ENCODE assay signal across 8 cellular contexts in genomic region chr7:30074422-30075030, GRCh38. TPM values are rescaled to one million over a fixed set of nuclear protein-coding genes. Genes with fewer than 3 reads are reported as not detected.
DNase-seq lines count a peak whose midpoint lies in the region; ATAC-seq, FAIRE-seq and TF ChIP-seq lines count a peak whose summit lies in the region.

No MANE protein-coding gene starts in this region.

- H3K36me3 Mint-ChIP-seq in Calu3 (ENCODE audit: insufficient read depth, unreplicated experiment): no peaks in the 10 kb centered on the region
- peaks cover 4% of the 10 kb centered on the region for H3K36me3 Mint-ChIP-seq in activated CD4-positive, alpha-beta T cell treated with anti-CD3 and anti-CD28 coated beads, Interleukin-2, amount 10 ng/mL, durations not matched to agents 24 days and 14 days (ENCODE audit: low read depth)

- H3K4me1 ChIP-seq in PC-9 (replicated peaks; ENCODE audit: insufficient read depth) (no peaks in the 10 kb centered on the region), fibroblast of lung (ENCODE audit: control insufficient read depth, extremely low read depth, insufficient read depth, low read length) (no peaks in the 10 kb centered on the region), thoracic aorta (ENCODE audit: control insufficient read depth in 1 of 2, low read depth in 2 of 2) (peaks cover 0 to 1% of the 10 kb centered on the region in 2 donors)

- H3K9me2 ChIP-seq in PC-9 (ENCODE audit: insufficient read depth): no peaks in the 10 kb centered on the region

- intact Hi-C loops in Calu3 (cut with micrococcal nuclease; ENCODE audit: unreplicated experiment): no loop called here
- intact Hi-C loops in PC-9 (cut with micrococcal nuclease; ENCODE audit: unreplicated experiment): no loop called here
- intact Hi-C loops in activated CD4-positive, alpha-beta T cell treated with anti-CD3 and anti-CD28 coated beads, Interleukin-2, amount 10 ng/mL, durations not matched to agents 24 days and 14 days (cut with micrococcal nuclease): no loop called here

- POLR2A ChIA-PET in PC-9 (lab: Charles Lee; ENCODE audit: unreplicated experiment): interaction anchor here (0.5 kb wide), 1 partner anchor 1328 kb away, joined by 4 read pairs; no protein-coding TSS in a partner anchor

- H3K79me2 ChIP-seq in PC-9 (ENCODE audit: low read depth) (no peaks in the 10 kb centered on the region), fibroblast of lung (ENCODE audit: control insufficient read depth, insufficient read depth, low read length) (no peaks in the 10 kb centered on the region)

- H3F3A ChIP-seq in PC-9 (ENCODE audit: insufficient read depth, low read depth): 0 out of 2 replicates have a peak, but pooled peaks cover 5% of the 10 kb centered on the region

- H3K27me3 ChIP-seq in PC-9 (ENCODE audit: insufficient read depth, low read depth) (no peaks in the 10 kb centered on the region), fibroblast of lung (ENCODE audit: control insufficient read depth, insufficient read depth, low read length) (no peaks in the 10 kb centered on the region), thoracic aorta (replicated peaks; ENCODE audit: insufficient read depth) (no peaks in the 10 kb centered on the region)

- H3K9ac ChIP-seq in fibroblast of lung (ENCODE audit: insufficient read depth, low read length): no peak overlapping the region

- no peaks in the 10 kb centered on the region for H3K27me3 Mint-ChIP-seq in Calu3 (ENCODE audit: unreplicated experiment)
- H3K27me3 Mint-ChIP-seq in activated CD4-positive, alpha-beta T cell treated with anti-CD3 and anti-CD28 coated beads, Interleukin-2, amount 10 ng/mL, durations not matched to agents 24 days and 14 days: no peaks in the 10 kb centered on the region

- no peak overlapping the region for H3K4me2 ChIP-seq in PC-9
- H3K4me2 ChIP-seq in fibroblast of lung (ENCODE audit: extremely low read depth, insufficient read depth, low read length): no peak overlapping the region

- DNase-seq in Calu3: peak; percentile 23
- peak; percentile 24 for DNase-seq in HT1080 (ENCODE audit: low read depth)
- peak; percentile 7 to 65 for DNase-seq in PC-9
- DNase-seq in fibroblast of lung (ENCODE audit: low read depth in 2 of 2): peak; percentile 55 to 70
- no peak for DNase-seq in thoracic aorta (ENCODE audit: low spot score)
- DNase-seq in HTR-8/SVneo (ENCODE audit: insufficient read length, low spot score): no peak
- no peak for DNase-seq in activated CD4-positive, alpha-beta T cell treated with anti-CD3 and anti-CD28 coated beads, Interleukin-2, amount 10 ng/mL, durations not matched to agents 24 days and 14 days

- H3K36me3 ChIP-seq in PC-9 (ENCODE audit: low read depth): 0 out of 2 replicates have a peak, but pooled peaks cover 4% of the 10 kb centered on the region
- H3K36me3 ChIP-seq in fibroblast of lung (ENCODE audit: control insufficient read depth, insufficient read depth, low read length): peaks cover 1% of the 10 kb centered on the region
- H3K36me3 ChIP-seq in thoracic aorta: peaks cover 7% of the 10 kb centered on the region

- no peaks in the 10 kb centered on the region for H3K4me1 Mint-ChIP-seq in Calu3 (ENCODE audit: low read depth, unreplicated experiment)
- H3K4me1 Mint-ChIP-seq in activated CD4-positive, alpha-beta T cell treated with anti-CD3 and anti-CD28 coated beads, Interleukin-2, amount 10 ng/mL, durations not matched to agents 24 days and 14 days: no peaks in the 10 kb centered on the region

- ATAC-seq in thoracic aorta (ENCODE audit: insufficient number of reproducible peaks, low FRiP score, low read depth) (no peak), HG03025 (IDR thresholded peaks at IDR 0.05; ENCODE audit: low FRiP score, unreplicated experiment) (no peak)

- H3K27ac ChIP-seq in PC-9 (no peak overlapping the region), fibroblast of lung (ENCODE audit: insufficient read depth, low read length) (no peak overlapping the region), thoracic aorta (no peak overlapping the region)

- no peak for FAIRE-seq in HTR-8/SVneo (lab: Jason Lieb, UNC)

- H3K4me3 ChIP-seq in PC-9 (no peak overlapping the region), fibroblast of lung (replicated peaks in 1 of 4; ENCODE audit: control extremely low read depth in 1 of 4, insufficient read depth in 1 of 4, low read depth in 3 of 4, low read length in 4 of 4) (no peak overlapping the region), thoracic aorta (no peak overlapping the region)

- H2AFZ ChIP-seq in PC-9 (no peak overlapping the region), fibroblast of lung (ENCODE audit: low read length) (no peak overlapping the region)

- peak; percentile 54 for TF ChIP-seq CTCF in Calu3 (IDR thresholded peaks at IDR 0.05; ENCODE audit: unreplicated experiment)
- peak; percentile 82 for TF ChIP-seq CTCF in PC-9 (conservative IDR thresholded peaks at IDR 0.05)
- peak; percentile 38 to 53 for TF ChIP-seq CTCF in fibroblast of lung (conservative IDR thresholded peaks at IDR 0.05 in 1 of 2, IDR thresholded peaks at IDR 0.05 in 1 of 2; ENCODE audit: low read depth in 1 of 2, low read length in 2 of 2)
- TF ChIP-seq CTCF in thoracic aorta (IDR thresholded peaks at IDR 0.05): peak; percentile 27

- CTCF ChIA-PET in Calu3 (lab: Charles Lee): interaction anchor here (0.5 to 1.4 kb wide), 15 partner anchors 8 to 1153 kb away, joined by 3 to 10 read pairs (median 4); no protein-coding TSS in a partner anchor
- CTCF ChIA-PET in PC-9 (lab: Charles Lee): interaction anchor here (0.5 to 0.9 kb wide), 5 partner anchors 58 to 202 kb away, joined by 3 to 5 read pairs (median 4); no protein-coding TSS in a partner anchor

- H3K9me3 ChIP-seq in PC-9 (ENCODE audit: insufficient read depth, low read depth): no peaks in the 10 kb centered on the region
- H3K9me3 ChIP-seq in fibroblast of lung (ENCODE audit: control insufficient read depth, insufficient read depth, low read depth, low read length): no peaks in the 10 kb centered on the region
- H3K9me3 ChIP-seq in thoracic aorta: no peaks in the 10 kb centered on the region

- H3K4me3 Mint-ChIP-seq in Calu3 (ENCODE audit: low read depth, unreplicated experiment): no peak overlapping the region
- H3K4me3 Mint-ChIP-seq in activated CD4-positive, alpha-beta T cell treated with anti-CD3 and anti-CD28 coated beads, Interleukin-2, amount 10 ng/mL, durations not matched to agents 24 days and 14 days: no peak overlapping the region

- H4K20me1 ChIP-seq in PC-9 (ENCODE audit: insufficient read depth): no peaks in the 10 kb centered on the region
- H4K20me1 ChIP-seq in fibroblast of lung (ENCODE audit: control insufficient read depth, extremely low read depth, insufficient read depth, low read length): no peaks in the 10 kb centered on the region

- no peak overlapping the region for H3K27ac Mint-ChIP-seq in Calu3 (ENCODE audit: unreplicated experiment)
- no peak overlapping the region for H3K27ac Mint-ChIP-seq in activated CD4-positive, alpha-beta T cell treated with anti-CD3 and anti-CD28 coated beads, Interleukin-2, amount 10 ng/mL, durations not matched to agents 24 days and 14 days

- BruUV-seq in Calu3 (replicated peaks; lab: Mats Ljungman, UMichigan) (no TSS peak), PC-9 (replicated peaks; lab: Mats Ljungman, UMichigan) (no TSS peak)

- H3K9me3 Mint-ChIP-seq in Calu3 (ENCODE audit: low read depth, unreplicated experiment): no peaks in the 10 kb centered on the region
- no peaks in the 10 kb centered on the region for H3K9me3 Mint-ChIP-seq in activated CD4-positive, alpha-beta T cell treated with anti-CD3 and anti-CD28 coated beads, Interleukin-2, amount 10 ng/mL, durations not matched to agents 24 days and 14 days

RNA-seq across cellular contexts. Expression of gene PLEKHA8, which starts 46.3 kb away (rescaled TPM):
- total RNA-seq in Calu3 (2022) (25.0 and 27.6 TPM in 2 replicates), PC-9 (2021) (23.0 and 29.6 TPM in 2 replicates), fibroblast of lung (13.4 and 15.5 TPM in 2 replicates), thoracic aorta (10 to 100 TPM in 1 of 2 donors, 1 to 10 TPM in 1; 6.6 to 10.0 TPM)
- 5.3 and 8.5 TPM in 2 replicates for total RNA-seq in HT1080 (2014; rRNA removed; shearing (Covaris generic))
- 5.2 and 6.9 TPM in 2 replicates for polyA plus RNA-seq in HT1080 (2015; cell fraction: cytosol; rRNA removed)
- 7.6 and 9.1 TPM in 2 replicates for polyA plus RNA-seq in HT1080 (2015; cell fraction: nucleus; rRNA removed)
- 6.9 and 9.5 TPM in 2 replicates for polyA plus RNA-seq in fibroblast of lung
- polyA plus RNA-seq in fibroblast of lung (2012): 6.4 and 7.2 TPM in 2 replicates
- polyA minus RNA-seq in fibroblast of lung (ENCODE audit: low replicate concordance): 2.5 and 3.6 TPM in 2 replicates
- total RNA-seq in activated CD4-positive, alpha-beta T cell treated with anti-CD3 and anti-CD28 coated beads, Interleukin-2, amount 10 ng/mL, durations not matched to agents 24 days and 14 days: 10.5 and 10.7 TPM in 2 replicates

RNA-seq across cellular contexts. Expression of gene FKBP14, which starts 48.0 kb away (rescaled TPM):
- total RNA-seq in Calu3 (2022) (26.2 and 30.5 TPM in 2 replicates), PC-9 (2021) (29.8 and 29.9 TPM in 2 replicates), fibroblast of lung (20.3 and 21.8 TPM in 2 replicates), thoracic aorta (10 to 100 TPM; 12.6 to 15.2 TPM)
- total RNA-seq in HT1080 (2014; rRNA removed; shearing (Covaris generic)): 6.4 and 7.7 TPM in 2 replicates
- polyA plus RNA-seq in HT1080 (2015; cell fraction: cytosol; rRNA removed): 15.2 and 17.0 TPM in 2 replicates
- 15.7 and 17.6 TPM in 2 replicates for polyA plus RNA-seq in HT1080 (2015; cell fraction: nucleus; rRNA removed)
- 30.5 and 52.0 TPM in 2 replicates for polyA plus RNA-seq in fibroblast of lung
- 18.2 and 33.9 TPM in 2 replicates for polyA plus RNA-seq in fibroblast of lung (2012)
- 1.9 and 11.8 TPM in 2 replicates for polyA minus RNA-seq in fibroblast of lung (ENCODE audit: low replicate concordance)
- 8.2 and 8.6 TPM in 2 replicates for total RNA-seq in activated CD4-positive, alpha-beta T cell treated with anti-CD3 and anti-CD28 coated beads, Interleukin-2, amount 10 ng/mL, durations not matched to agents 24 days and 14 days

Comparison
In these comparisons a context has a peak if more than half of its experiments do, and no peak if none do; other contexts are left out.
1. DNase-seq: peak in Calu3 (single experiment), HT1080 (single experiment), PC-9 (2 of 2) and fibroblast of lung (2 of 2); none in thoracic aorta (single experiment), HTR-8/SVneo (single experiment) and activated CD4-positive, alpha-beta T cell treated with anti-CD3 and anti-CD28 coated beads, Interleukin-2, amount 10 ng/mL, durations not matched to agents 24 days and 14 days (single experiment).
2. CTCF ChIP-seq: peak in every context shown above with its lines; median percentile 82 in PC-9; 54 in Calu3; 46 in fibroblast of lung; 27 in thoracic aorta.